Comparison of ENCODE assay signal across 8 cellular contexts in the genomic region with DNA sequence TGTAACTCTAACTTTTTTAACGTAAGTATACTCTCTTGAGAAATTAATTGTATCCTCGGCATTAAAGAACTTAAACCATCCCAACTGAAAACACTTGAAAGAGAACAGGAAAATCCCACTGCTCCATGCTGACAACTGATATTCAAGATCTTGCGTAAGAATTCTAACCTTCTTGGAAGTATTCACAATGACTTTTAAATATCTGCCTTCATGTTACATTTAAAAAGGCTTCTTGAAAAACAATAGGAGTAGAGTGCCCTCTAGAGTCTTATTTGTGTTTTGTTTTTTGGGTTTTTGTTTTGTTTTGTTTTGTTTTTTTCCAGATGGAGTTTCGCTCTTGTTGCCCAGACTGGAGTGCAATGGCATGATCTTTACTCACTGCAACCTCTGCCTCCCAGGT.
DNase-seq lines count a peak whose midpoint lies in the region; ATAC-seq, FAIRE-seq and TF ChIP-seq lines count a peak whose summit lies in the region.

No MANE protein-coding gene starts in this region.

- H3K27ac ChIP-seq in OCI-LY7 (ENCODE audit: low read depth, low read length, poor library complexity, severe bottlenecking) (no peak overlapping the region), esophagus muscularis mucosa (replicated peaks in 1 of 4) (no peak overlapping the region), pancreas (no peak overlapping the region), substantia nigra (ENCODE audit: low read depth, low read length, poor library complexity, severe bottlenecking) (no peak overlapping the region)

- intact Hi-C loops in OCI-LY7 (cut with micrococcal nuclease; ENCODE audit: unreplicated experiment) (no loop called here), esophagus muscularis mucosa (cut with DNase I) (loop anchor here (2.0 kb wide), 1 partner anchor 464 kb away; no protein-coding TSS in a partner anchor), pancreas (cut with DNase I) (loop anchor here in 2 of 3 donors (5.0 kb wide), 1 partner anchor 463 kb away; no protein-coding TSS in a partner anchor)

- no TSS peak for BruUV-seq in OCI-LY7 (replicated peaks; lab: Mats Ljungman, UMichigan)

- H3K36me3 ChIP-seq in OCI-LY7 (ENCODE audit: insufficient read depth, low read length) (no peaks in the 10 kb centered on the region), esophagus muscularis mucosa (no peaks in the 10 kb centered on the region), pancreas (no peaks in the 10 kb centered on the region)

- no peaks in the 10 kb centered on the region for H3K9me2 ChIP-seq in OCI-LY7 (ENCODE audit: insufficient read depth, low read length)

- H3K4me3 ChIP-seq in OCI-LY7 (ENCODE audit: low read depth, low read length, poor library complexity, severe bottlenecking) (no peak overlapping the region), esophagus muscularis mucosa (no peak overlapping the region), pancreas (no peak overlapping the region)

- no peaks in the 10 kb centered on the region for H3K27me3 ChIP-seq in esophagus muscularis mucosa
- H3K27me3 ChIP-seq in pancreas: no peaks in the 10 kb centered on the region

- peak; percentile 81 for FAIRE-seq in pancreas (lab: Jason Lieb, UNC)

- H3K9me3 ChIP-seq in OCI-LY7 (ENCODE audit: low read length): no peaks in the 10 kb centered on the region
- H3K9me3 ChIP-seq in esophagus muscularis mucosa: no peaks in the 10 kb centered on the region
- H3K9me3 ChIP-seq in pancreas: no peaks in the 10 kb centered on the region

- TF ChIP-seq POLR2A in esophagus muscularis mucosa (IDR thresholded peaks at IDR 0.05; ENCODE audit: low read depth): no peak

- POLR2A ChIA-PET in OCI-LY7 (lab: Charles Lee): interaction anchor here (1.4 kb wide), 1 partner anchor 11 kb away, joined by 6 read pairs; no protein-coding TSS in a partner anchor

- DNase-seq in DMS153 (lab: John Stamatoyannopoulos, UW) (peak; percentile 35), OCI-LY7 (ENCODE audit: low spot score) (peak; percentile 36), esophagus muscularis mucosa (ENCODE audit: extremely low spot score) (no peak), pancreas (no peak), substantia nigra (lab: John Stamatoyannopoulos, UW) (no peak), GM19240 (ENCODE audit: insufficient read length, low spot score) (no peak), Ammon's horn (ENCODE audit: low spot score) (no peak)

- no peak for TF ChIP-seq EP300 in esophagus muscularis mucosa (IDR thresholded peaks at IDR 0.05)

- CTCF ChIA-PET in OCI-LY7 (lab: Charles Lee; ENCODE audit: unreplicated experiment): no interaction called here

- peak overlapping the region; percentile 63; the same call in 1 of the 2 replicates for H2AFZ ChIP-seq in OCI-LY7 (ENCODE audit: low read length)

- H3K4me1 ChIP-seq in OCI-LY7 (ENCODE audit: insufficient read depth, low read length, poor library complexity, severe bottlenecking) (no peaks in the 10 kb centered on the region), esophagus muscularis mucosa (peaks cover 0 to 6% (median 0%) of the 10 kb centered on the region in 4 donors), pancreas (no peaks in the 10 kb centered on the region)

- ATAC-seq in HG03565 (IDR thresholded peaks at IDR 0.05; ENCODE audit: unreplicated experiment) (peak; percentile 34), pancreas (peak; percentile 31 to 76 (median 66))

- H4K20me1 ChIP-seq in OCI-LY7 (ENCODE audit: insufficient read depth, low read length): no peaks in the 10 kb centered on the region

- H3K79me2 ChIP-seq in OCI-LY7 (ENCODE audit: insufficient read depth, low read depth, low read length): no peaks in the 10 kb centered on the region

- 46% methylated on average over 4 of the region's 4 CpGs for WGBS in esophagus muscularis mucosa
- 50 to 59% methylated on average over 4 of the region's 4 CpGs for WGBS in pancreas, 2 donors

- peak overlapping the region; percentile 43; the same call in 1 of the 2 replicates for H3K4me2 ChIP-seq in OCI-LY7 (ENCODE audit: low read length)

- TF ChIP-seq CTCF in OCI-LY7 (conservative IDR thresholded peaks at IDR 0.05; ENCODE audit: low read length) (peak; percentile 76), esophagus muscularis mucosa (IDR thresholded peaks at IDR 0.05) (peak; percentile 42 to 56 (median 50)), pancreas (IDR thresholded peaks at IDR 0.05) (peak in 2 of 4 donors; percentile 30 to 37)

Comparison
In these comparisons a context has a peak if more than half of its experiments do, and no peak if none do; other contexts are left out.
1. DNase-seq: peak in DMS153 (single experiment) and OCI-LY7 (single experiment); none in esophagus muscularis mucosa (single experiment), pancreas (0 of 6), substantia nigra (0 of 49), GM19240 (single experiment) and Ammon's horn (single experiment).